31 cellular contexts compared by ENCODE assay signal in the genomic region with DNA sequence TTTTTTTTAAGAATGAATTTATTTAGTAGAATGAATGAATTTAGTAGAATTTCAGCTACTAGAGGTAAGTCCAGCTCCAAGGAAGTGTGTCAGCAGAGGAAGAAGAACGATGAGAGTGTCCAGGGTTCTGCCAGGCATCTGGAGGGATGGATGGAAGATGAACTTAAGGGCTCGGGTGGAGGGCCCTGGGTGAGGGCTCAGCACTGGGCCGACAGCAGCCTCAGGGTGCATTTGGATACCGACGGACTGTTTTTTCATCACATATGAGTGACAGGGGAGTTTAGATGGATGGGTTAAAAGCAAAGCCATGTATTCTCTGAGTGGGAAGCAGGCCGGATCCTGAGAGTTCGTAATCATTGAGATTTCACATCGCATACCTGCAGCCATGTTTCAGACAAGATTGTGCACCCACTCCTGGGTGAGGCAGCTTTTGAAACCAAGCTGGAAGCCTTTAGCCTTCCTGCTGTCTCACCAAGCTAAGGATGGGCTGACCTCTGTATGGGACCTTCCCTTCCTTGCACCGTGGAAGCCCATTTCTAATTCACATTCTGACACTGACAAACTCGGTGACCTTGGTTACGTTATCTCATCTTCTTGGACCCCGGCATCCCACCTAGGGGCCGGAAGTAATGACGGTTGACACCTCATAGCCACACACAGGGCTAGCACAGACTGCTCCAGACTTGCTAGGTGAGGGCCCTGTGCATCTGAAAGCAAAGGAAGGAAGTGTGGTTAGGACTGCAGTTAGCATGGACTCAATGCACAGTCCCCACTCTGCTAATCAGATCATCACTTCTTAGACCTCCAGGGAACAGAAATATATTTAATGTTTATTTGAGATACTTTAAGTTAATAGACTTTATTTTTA.
A peak's percentile ranks its signal among the peaks of the same experiment; 100 is the strongest.
DNase-seq lines count a peak whose midpoint lies in the region; ATAC-seq and TF ChIP-seq lines count a peak whose summit lies in the region.
"Had no signal": no experiment of that assay in that cellular context is flagged by ENCODE, and none has a peak within 500 bp of the region (broad histone marks: within the 10 kb centered on the region; RNA-seq: fewer than 3 reads in every experiment).

No MANE protein-coding gene starts in this region.

- peaks cover 28% of the 10 kb centered on the region for H3K4me1 Mint-ChIP-seq in activated naive CD8-positive, alpha-beta T cell treated with anti-CD3 and anti-CD28 coated beads, Interleukin-2, amount 10 ng/mL, durations not matched to agents 7 days and 5 days
- H3K4me1 Mint-ChIP-seq in activated naive CD8-positive, alpha-beta T cell treated with anti-CD3 and anti-CD28 coated beads for 36 hours: peaks cover 5% of the 10 kb centered on the region
- peaks cover 14% of the 10 kb centered on the region for H3K4me1 Mint-ChIP-seq in T-helper 2 cell treated with Interferon-gamma antibody and Interleukin-4, amounts not matched to agents 5 μg/mL and 100 μg/mL, for 36 hours (ENCODE audit: low read depth)
- H3K4me1 Mint-ChIP-seq: activated B cell treated with CpG ODN at 0.5 μM for 24 hours; CD4-positive, CD25-positive, alpha-beta regulatory T cell; stimulated activated memory B cell treated with anti-CD40 and anti-IgM and Interleukin-4, amounts not matched to agents 10 μg/mL and 1 μg/mL and 100 μg/mL, for 72 hours had no signal

- peaks cover 8% of the 10 kb centered on the region for H3K9me3 ChIP-seq in mucosa of descending colon
- H3K9me3 ChIP-seq: SJCRH30, suprapubic skin, upper lobe of right lung had no signal

- H3K27me3 Mint-ChIP-seq in activated naive CD8-positive, alpha-beta T cell treated with anti-CD3 and anti-CD28 coated beads, Interleukin-2, amount 10 ng/mL, durations not matched to agents 7 days and 5 days: peaks cover 3% of the 10 kb centered on the region
- H3K27me3 Mint-ChIP-seq in activated naive CD8-positive, alpha-beta T cell treated with anti-CD3 and anti-CD28 coated beads for 36 hours: no peaks in the 10 kb centered on the region
- H3K27me3 Mint-ChIP-seq in T-helper 2 cell treated with Interferon-gamma antibody and Interleukin-4, amounts not matched to agents 5 μg/mL and 100 μg/mL, for 36 hours (ENCODE audit: low read depth): no peaks in the 10 kb centered on the region
- H3K27me3 Mint-ChIP-seq: CD4-positive, CD25-positive, alpha-beta regulatory T cell had no signal

- H3K36me3 Mint-ChIP-seq in activated naive CD8-positive, alpha-beta T cell treated with anti-CD3 and anti-CD28 coated beads, Interleukin-2, amount 10 ng/mL, durations not matched to agents 7 days and 5 days: peaks cover 10% of the 10 kb centered on the region
- no peaks in the 10 kb centered on the region for H3K36me3 Mint-ChIP-seq in activated naive CD8-positive, alpha-beta T cell treated with anti-CD3 and anti-CD28 coated beads for 36 hours
- peaks cover 2% of the 10 kb centered on the region for H3K36me3 Mint-ChIP-seq in T-helper 2 cell treated with Interferon-gamma antibody and Interleukin-4, amounts not matched to agents 5 μg/mL and 100 μg/mL, for 36 hours (ENCODE audit: low read depth)
- H3K36me3 Mint-ChIP-seq: CD4-positive, CD25-positive, alpha-beta regulatory T cell; stimulated activated memory B cell treated with anti-CD40 and anti-IgM and Interleukin-4, amounts not matched to agents 10 μg/mL and 1 μg/mL and 100 μg/mL, for 72 hours had no signal

- H3K4me1 ChIP-seq in mucosa of descending colon (ENCODE audit: low read depth): no peaks in the 10 kb centered on the region
- H3K4me1 ChIP-seq: body of pancreas, esophagus squamous epithelium, foreskin keratinocyte, heart left ventricle, SJCRH30, suprapubic skin, upper lobe of right lung had no signal

- intact Hi-C loops in mucosa of descending colon (cut with DNase I, micrococcal nuclease): no loop called here

- peak; percentile 50 for DNase-seq in activated naive CD8-positive, alpha-beta T cell treated with anti-CD3 and anti-CD28 coated beads, Interleukin-2, amount 10 ng/mL, durations not matched to agents 7 days and 5 days
- DNase-seq in activated naive CD8-positive, alpha-beta T cell treated with anti-CD3 and anti-CD28 coated beads for 36 hours: no peak
- DNase-seq in T-helper 2 cell treated with Interferon-gamma antibody and Interleukin-4, amounts not matched to agents 5 μg/mL and 100 μg/mL, for 36 hours (ENCODE audit: low spot score): no peak
- DNase-seq in mucosa of descending colon: no peak
- DNase-seq in NCI-H1092 (lab: John Stamatoyannopoulos, UW): no peak
- DNase-seq in HPDE6-E6E7 (ENCODE audit: extremely low spot score): no peak
- DNase-seq in HuH-7 (ENCODE audit: low spot score): no peak
- DNase-seq in D341Med (ENCODE audit: low spot score): no peak
- DNase-seq: activated B cell treated with CpG ODN at 0.5 μM for 24 hours; activated CD4-positive, alpha-beta T cell treated with anti-CD3 and anti-CD28 coated beads, Interleukin-2, amount 10 ng/mL, durations not matched to agents 7 days and 5 days; activated naive CD4-positive, alpha-beta T cell; activated T-cell treated with anti-CD3 and anti-CD28 coated beads, Interleukin-2, amount 50 U/mL, for 48 hours; body of pancreas; CD4-positive, CD25-positive, alpha-beta regulatory T cell; cerebellar nuclear complex; esophagus squamous epithelium; foreskin keratinocyte; heart left ventricle; Karpas-422; MV-4-11; NCI-H446 treated with DMSO at 0.1 percent for 48 hours; NCI-H82; occipital lobe; psoas muscle; SJCRH30; stimulated activated CD4-positive, alpha-beta T cell treated with anti-CD3 and anti-CD28 coated beads, Interleukin-15, amount 100 ng/mL, for 24 hours; upper lobe of right lung had no signal

- no peak overlapping the region for H3K4me3 ChIP-seq in mucosa of descending colon
- H3K4me3 ChIP-seq: body of pancreas, esophagus squamous epithelium, heart left ventricle, psoas muscle, SJCRH30, suprapubic skin, upper lobe of right lung had no signal

- POLR2A ChIA-PET in activated naive CD8-positive, alpha-beta T cell treated with anti-CD3 and anti-CD28 coated beads, Interleukin-2, amount 10 ng/mL, durations not matched to agents 7 days and 5 days (lab: Charles Lee): interaction anchor here (0.7 to 1.3 kb wide), 2 partner anchors 11 kb away, joined by 3 to 4 read pairs; no protein-coding TSS in a partner anchor

- peak overlapping the region; percentile 45 for H3K4me3 Mint-ChIP-seq in activated naive CD8-positive, alpha-beta T cell treated with anti-CD3 and anti-CD28 coated beads, Interleukin-2, amount 10 ng/mL, durations not matched to agents 7 days and 5 days
- no peak overlapping the region for H3K4me3 Mint-ChIP-seq in activated naive CD8-positive, alpha-beta T cell treated with anti-CD3 and anti-CD28 coated beads for 36 hours
- peak overlapping the region; percentile 13 for H3K4me3 Mint-ChIP-seq in T-helper 2 cell treated with Interferon-gamma antibody and Interleukin-4, amounts not matched to agents 5 μg/mL and 100 μg/mL, for 36 hours
- H3K4me3 Mint-ChIP-seq: activated B cell treated with CpG ODN at 0.5 μM for 24 hours; activated CD4-positive, alpha-beta T cell treated with anti-CD3 and anti-CD28 coated beads, Interleukin-2, amount 10 ng/mL, durations not matched to agents 7 days and 5 days; CD4-positive, CD25-positive, alpha-beta regulatory T cell; mesothelial cell of epicardium; stimulated activated memory B cell treated with anti-CD40 and anti-IgM and Interleukin-4, amounts not matched to agents 10 μg/mL and 1 μg/mL and 100 μg/mL, for 72 hours had no signal

- peak overlapping the region; percentile 74 for H3K27ac Mint-ChIP-seq in activated naive CD8-positive, alpha-beta T cell treated with anti-CD3 and anti-CD28 coated beads, Interleukin-2, amount 10 ng/mL, durations not matched to agents 7 days and 5 days
- H3K27ac Mint-ChIP-seq in activated naive CD8-positive, alpha-beta T cell treated with anti-CD3 and anti-CD28 coated beads for 36 hours: no peak overlapping the region
- H3K27ac Mint-ChIP-seq in T-helper 2 cell treated with Interferon-gamma antibody and Interleukin-4, amounts not matched to agents 5 μg/mL and 100 μg/mL, for 36 hours: no peak overlapping the region
- H3K27ac Mint-ChIP-seq: activated B cell treated with CpG ODN at 0.5 μM for 24 hours; activated CD4-positive, alpha-beta T cell treated with anti-CD3 and anti-CD28 coated beads, Interleukin-2, amount 10 ng/mL, durations not matched to agents 7 days and 5 days; mesothelial cell of epicardium; naive thymus-derived CD8-positive, alpha-beta T cell; stimulated activated memory B cell treated with anti-CD40 and anti-IgM and Interleukin-4, amounts not matched to agents 10 μg/mL and 1 μg/mL and 100 μg/mL, for 72 hours had no signal

- H3K36me3 ChIP-seq in mucosa of descending colon (ENCODE audit: low read depth): no peaks in the 10 kb centered on the region
- H3K36me3 ChIP-seq: esophagus squamous epithelium, heart left ventricle, SJCRH30, suprapubic skin, upper lobe of right lung had no signal

- no peak for TF ChIP-seq CTCF in mucosa of descending colon (IDR thresholded peaks at IDR 0.05)

- peaks cover 11% of the 10 kb centered on the region for H3K9me3 Mint-ChIP-seq in activated naive CD8-positive, alpha-beta T cell treated with anti-CD3 and anti-CD28 coated beads, Interleukin-2, amount 10 ng/mL, durations not matched to agents 7 days and 5 days
- peaks cover 6% of the 10 kb centered on the region for H3K9me3 Mint-ChIP-seq in activated naive CD8-positive, alpha-beta T cell treated with anti-CD3 and anti-CD28 coated beads for 36 hours
- peaks cover 22% of the 10 kb centered on the region for H3K9me3 Mint-ChIP-seq in T-helper 2 cell treated with Interferon-gamma antibody and Interleukin-4, amounts not matched to agents 5 μg/mL and 100 μg/mL, for 36 hours

- ATAC-seq in activated naive CD8-positive, alpha-beta T cell treated with anti-CD3 and anti-CD28 coated beads, Interleukin-2, amount 10 ng/mL, durations not matched to agents 7 days and 5 days (ENCODE audit: low read depth): peak; percentile 99
- peak; percentile 31 for ATAC-seq in mucosa of descending colon
- ATAC-seq: body of pancreas; foreskin keratinocyte; heart left ventricle; psoas muscle; stimulated activated memory B cell treated with anti-CD40 and anti-IgM and Interleukin-4, amounts not matched to agents 10 μg/mL and 1 μg/mL and 100 μg/mL, for 72 hours; upper lobe of right lung had no signal
